Comparison of ENCODE assay signal across 18 cellular contexts in the genomic region with DNA sequence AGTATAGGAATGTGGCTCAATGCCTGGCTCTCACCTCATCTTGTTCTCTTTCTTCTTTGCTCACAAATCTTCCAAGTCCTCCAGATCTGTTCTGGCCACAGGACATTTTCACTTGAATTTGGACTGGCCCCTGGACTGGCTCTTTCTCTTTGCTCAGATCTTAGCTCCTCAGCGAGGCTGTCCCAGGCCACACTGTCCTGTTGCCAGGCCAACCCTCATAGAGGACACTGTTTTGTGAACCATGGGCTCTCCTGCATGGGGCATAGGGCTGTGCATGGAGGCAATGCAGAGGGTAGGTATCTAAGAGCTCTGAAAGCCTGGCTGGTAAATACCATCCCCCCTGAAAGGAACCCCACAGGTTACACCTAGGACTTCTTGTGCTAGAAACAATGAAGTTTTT. TPM values are rescaled to one million over a fixed set of nuclear protein-coding genes. Genes with fewer than 3 reads are reported as not detected.
DNase-seq lines count a peak whose midpoint lies in the region; ATAC-seq and TF ChIP-seq lines count a peak whose summit lies in the region.
"Had no signal": no experiment of that assay in that cellular context is flagged by ENCODE, and none has a peak within 500 bp of the region (broad histone marks: within the 10 kb centered on the region; RNA-seq: fewer than 3 reads in every experiment).

No MANE protein-coding gene starts in this region.

- H3K4me3 Mint-ChIP-seq in MCF 10A (ENCODE audit: unreplicated experiment): no peak overlapping the region
- H3K4me3 Mint-ChIP-seq: CD8-positive, alpha-beta T cell; HFFc6 had no signal

- no peak overlapping the region for H3K9ac ChIP-seq in mammary epithelial cell (ENCODE audit: insufficient read depth, low read length)
- H3K9ac ChIP-seq in neuronal stem cell (ENCODE audit: low read depth, low read length, poor library complexity): no peak overlapping the region
- H3K9ac ChIP-seq: BLaER1 had no signal

- H2BK15ac ChIP-seq in neuronal stem cell (ENCODE audit: low read length): no peak overlapping the region

- no peak overlapping the region for H2BK5ac ChIP-seq in neuronal stem cell (ENCODE audit: low read length)

- H3K9me3 ChIP-seq in mammary epithelial cell (replicated peaks; ENCODE audit: insufficient read depth, low read length) (no peaks in the 10 kb centered on the region), right cardiac atrium (ENCODE audit: control insufficient read depth, low read length) (no peaks in the 10 kb centered on the region), neuronal stem cell (replicated peaks in 1 of 2; ENCODE audit: control insufficient read depth in 2 of 2, insufficient read depth in 1 of 2, low read depth in 1 of 2, low read length in 2 of 2) (no peaks in the 10 kb centered on the region)
- H3K9me3 ChIP-seq: A549, BLaER1 had no signal

- TF ChIP-seq CTCF in mammary epithelial cell (conservative IDR thresholded peaks at IDR 0.05 in 1 of 2, IDR thresholded peaks at IDR 0.05 in 1 of 2; ENCODE audit: extremely low read depth in 1 of 2, insufficient read depth in 1 of 2, low read depth in 1 of 2, low read length in 2 of 2) (no peak), MCF 10A (IDR thresholded peaks at IDR 0.05; ENCODE audit: unreplicated experiment) (no peak)

- no peak overlapping the region for H3K27ac ChIP-seq in mammary epithelial cell (ENCODE audit: insufficient read depth, low read depth, low read length)
- H3K27ac ChIP-seq in right cardiac atrium (ENCODE audit: low read length): no peak overlapping the region
- no peak overlapping the region for H3K27ac ChIP-seq in neuronal stem cell (replicated peaks; ENCODE audit: low read length)
- H3K27ac ChIP-seq: 22Rv1, A549, BLaER1 had no signal

- dilution Hi-C loops in mammary epithelial cell (cut with HindIII; ENCODE audit: low sequenced_read_pairs): no loop called here

- H3K79me2 ChIP-seq in mammary epithelial cell (ENCODE audit: insufficient read depth, low read length): no peaks in the 10 kb centered on the region

- in situ Hi-C loops in mammary epithelial cell (cut with MboI; ENCODE audit: low sequenced_read_pairs in 2 of 2): no loop called here
- in situ Hi-C loops in ACHN (cut with HindIII; ENCODE audit: low pct_ligation_motif_present, low pct_unique_long_range_greater_than_20kb, low sequenced_read_pairs): no loop called here

- peaks cover 7% of the 10 kb centered on the region for H3K4me1 Mint-ChIP-seq in MCF 10A (ENCODE audit: insufficient read depth, unreplicated experiment)

- peaks cover 6% of the 10 kb centered on the region for H3K36me3 Mint-ChIP-seq in MCF 10A (ENCODE audit: insufficient read depth, unreplicated experiment)
- H3K36me3 Mint-ChIP-seq: CD8-positive, alpha-beta T cell had no signal

- no peak overlapping the region for H2AK5ac ChIP-seq in neuronal stem cell (ENCODE audit: low read depth, low read length)

- CTCF ChIA-PET in mammary epithelial cell (lab: Charles Lee; ENCODE audit: low non-redundant PET): interaction anchor here (0.6 kb wide), 1 partner anchor 9 kb away, joined by 8 read pairs; no protein-coding TSS in a partner anchor
- CTCF ChIA-PET in MCF 10A (lab: Yijun Ruan, JAX): interaction anchor here (0.5 kb wide), 1 partner anchor 75 kb away, joined by 3 read pairs; no protein-coding TSS in a partner anchor

- no peak overlapping the region for H3K27ac Mint-ChIP-seq in MCF 10A (ENCODE audit: low read depth, unreplicated experiment)
- H3K27ac Mint-ChIP-seq: CD8-positive, alpha-beta T cell; HFFc6 had no signal

- H4K91ac ChIP-seq in neuronal stem cell (ENCODE audit: low read depth, low read length, poor library complexity): no peak overlapping the region

- H2AFZ ChIP-seq in mammary epithelial cell (ENCODE audit: low read depth, low read length) (peak overlapping the region; percentile 20), neuronal stem cell (ENCODE audit: low read length) (no peak overlapping the region)

- H3K27me3 ChIP-seq in mammary epithelial cell (ENCODE audit: insufficient read depth, low read length) (no peaks in the 10 kb centered on the region), right cardiac atrium (ENCODE audit: control insufficient read depth, insufficient read depth) (no peaks in the 10 kb centered on the region), neuronal stem cell (ENCODE audit: control insufficient read depth in 3 of 3, insufficient read depth in 3 of 3, low read depth in 1 of 3, low read length in 3 of 3) (no peaks in the 10 kb centered on the region)
- H3K27me3 ChIP-seq: BLaER1 had no signal

- no peaks in the 10 kb centered on the region for H4K20me1 ChIP-seq in mammary epithelial cell (ENCODE audit: insufficient read depth, low read length)
- H4K20me1 ChIP-seq: BLaER1 had no signal

- peak overlapping the region; percentile 71 for H3K18ac ChIP-seq in neuronal stem cell (ENCODE audit: low read length)

- ATAC-seq in left ventricle myocardium superior: peak; percentile 62
- no peak for ATAC-seq in right cardiac atrium
- ATAC-seq: A549; CD8-positive, alpha-beta T cell; HCT116 had no signal

- 44% methylated on average over 1 of the region's 1 CpG for WGBS in mammary epithelial cell (ENCODE audit: low coverage, missing lambda C conversion rate)
- 74% methylated on average over 1 of the region's 1 CpG for WGBS in right cardiac atrium
- WGBS in neuronal stem cell (ENCODE audit: extremely low coverage in 2 of 2, insufficient read length in 2 of 2, insufficient replicate concordance in 1 of 2), 2 donors: no CpG with 5 or more reads among the region's 1 CpG

- BruUV-seq in mammary epithelial cell (replicated peaks; lab: Mats Ljungman, UMichigan): no TSS peak
- no TSS peak for BruUV-seq in MCF 10A (replicated peaks; lab: Mats Ljungman, UMichigan)

- intact Hi-C loops in mammary epithelial cell (cut with micrococcal nuclease): no loop called here
- intact Hi-C loops in MCF 10A (cut with micrococcal nuclease): no loop called here
- intact Hi-C loops in left ventricle myocardium superior (cut with micrococcal nuclease): no loop called here
- intact Hi-C loops in right cardiac atrium (cut with DNase I): no loop called here

- no peaks in the 10 kb centered on the region for H3K36me3 ChIP-seq in mammary epithelial cell (ENCODE audit: insufficient read depth, low read length)
- no peaks in the 10 kb centered on the region for H3K36me3 ChIP-seq in neuronal stem cell (replicated peaks in 1 of 2; ENCODE audit: control insufficient read depth in 2 of 2, insufficient read depth in 2 of 2, low read length in 2 of 2)
- H3K36me3 ChIP-seq: BLaER1 had no signal

- DNase-seq in mammary epithelial cell (no peak), MCF 10A (ENCODE audit: unreplicated experiment) (no peak), left ventricle myocardium superior (no peak), right cardiac atrium (no peak), neuronal stem cell (ENCODE audit: low spot score) (no peak), NCI-H524 (lab: John Stamatoyannopoulos, UW) (no peak), ACHN (no peak)
- DNase-seq: Calu3; CD8-positive, alpha-beta T cell; DMS79 treated with DMSO at 0.1 percent for 48 hours; GF-D8; GOT3; H7; HFFc6 had no signal

- H3K27me3 Mint-ChIP-seq in MCF 10A (ENCODE audit: insufficient read depth, unreplicated experiment): no peaks in the 10 kb centered on the region

- no peak overlapping the region for H2BK120ac ChIP-seq in neuronal stem cell (ENCODE audit: low read depth, low read length)

- H3K14ac ChIP-seq in neuronal stem cell (ENCODE audit: low read length): no peak overlapping the region

- H4K8ac ChIP-seq in neuronal stem cell (ENCODE audit: low read depth, low read length): no peak overlapping the region

- no peaks in the 10 kb centered on the region for H3K79me1 ChIP-seq in neuronal stem cell (ENCODE audit: low read depth, low read length)

- no peak overlapping the region for H2BK12ac ChIP-seq in neuronal stem cell (ENCODE audit: low read length)

- H3K9me3 Mint-ChIP-seq in MCF 10A (ENCODE audit: unreplicated experiment): no peaks in the 10 kb centered on the region

- H3K4me2 ChIP-seq in mammary epithelial cell (ENCODE audit: insufficient read depth, low read depth, low read length) (no peak overlapping the region), neuronal stem cell (ENCODE audit: insufficient read depth, low read length, poor library complexity, severe bottlenecking) (no peak overlapping the region)
- H3K4me2 ChIP-seq: A549, BLaER1 had no signal

- no peaks in the 10 kb centered on the region for H3K4me1 ChIP-seq in mammary epithelial cell (ENCODE audit: insufficient read depth, low read length)
- no peaks in the 10 kb centered on the region for H3K4me1 ChIP-seq in right cardiac atrium (ENCODE audit: control insufficient read depth, insufficient read depth, low read length)
- H3K4me1 ChIP-seq in neuronal stem cell (ENCODE audit: control insufficient read depth in 2 of 2, insufficient read depth in 1 of 2, low read depth in 1 of 2, low read length in 2 of 2): peaks cover 0 to 4% of the 10 kb centered on the region in 2 donors
- H3K4me1 ChIP-seq: A549, BLaER1 had no signal

- POLR2A ChIA-PET in MCF 10A (lab: Yijun Ruan, JAX): no interaction called here

- H3K23ac ChIP-seq in neuronal stem cell (ENCODE audit: low read depth, low read length, poor library complexity): no peak overlapping the region

- H3K4ac ChIP-seq in neuronal stem cell (ENCODE audit: low read length): no peak overlapping the region

- no peak overlapping the region for H3K4me3 ChIP-seq in mammary epithelial cell (replicated peaks in 1 of 3; ENCODE audit: insufficient read depth in 1 of 3, low read depth in 2 of 3, low read length in 3 of 3)
- H3K4me3 ChIP-seq in right cardiac atrium (ENCODE audit: low read length): no peak overlapping the region
- H3K4me3 ChIP-seq in neuronal stem cell (ENCODE audit: low read length in 2 of 2): no peak overlapping the region
- H3K4me3 ChIP-seq: A549, BLaER1 had no signal

RNA-seq across cellular contexts. Expression of gene SLC28A3, which starts 13.5 kb away (rescaled TPM):
- total RNA-seq in mammary epithelial cell (under 1 TPM; under 0.01 to 0.94 TPM), MCF 10A (2022) (0.47 and 0.77 TPM in 2 replicates), left ventricle myocardium superior (1.2 TPM), right cardiac atrium (under 1 TPM; 0.11 to 0.26 (median 0.19) TPM)
- polyA plus RNA-seq in mammary epithelial cell (0.12 TPM), right cardiac atrium (not detected)
- polyA minus RNA-seq in mammary epithelial cell: not detected
- 0.01 TPM for polyA plus RNA-seq in neuronal stem cell (2013, experiment 1 of 2)
- 0.01 TPM for polyA plus RNA-seq in neuronal stem cell (2013, experiment 2 of 2)
- total RNA-seq: CD8-positive, alpha-beta T cell; H7 had no signal
- polyA plus RNA-seq: A549 had no signal
